ENCODE assay signal across 15 cellular contexts in genomic region chr6:163370807-163371206, GRCh38.
"Had no signal": no experiment of that assay in that cellular context is flagged by ENCODE, and none has a peak within 500 bp of the region (broad histone marks: within the 10 kb centered on the region; RNA-seq: fewer than 3 reads in every experiment).

No MANE protein-coding gene starts in this region.

- H3K9me3 Mint-ChIP-seq: activated CD4-positive, alpha-beta memory T cell treated with anti-CD3 and anti-CD28 coated beads for 36 hours; activated naive CD8-positive, alpha-beta T cell treated with anti-CD3 and anti-CD28 coated beads for 36 hours; effector memory CD8-positive, alpha-beta T cell; neural crest cell; stimulated activated naive CD8-positive, alpha-beta T cell treated with anti-CD3 and anti-CD28 coated beads, Interleukin-15, Interleukin-2, amounts not matched to agents 100 ng/mL and 50 ng/mL, for 24 hours had no signal

- H3K27ac Mint-ChIP-seq: activated CD4-positive, alpha-beta memory T cell treated with anti-CD3 and anti-CD28 coated beads for 36 hours; activated naive CD8-positive, alpha-beta T cell treated with anti-CD3 and anti-CD28 coated beads for 36 hours; effector memory CD8-positive, alpha-beta T cell; progenitor cell of endocrine pancreas; stimulated activated naive CD8-positive, alpha-beta T cell treated with anti-CD3 and anti-CD28 coated beads, Interleukin-15, Interleukin-2, amounts not matched to agents 100 ng/mL and 50 ng/mL, for 24 hours had no signal

- H3K36me3 Mint-ChIP-seq: activated CD4-positive, alpha-beta memory T cell treated with anti-CD3 and anti-CD28 coated beads for 36 hours; activated naive CD8-positive, alpha-beta T cell treated with anti-CD3 and anti-CD28 coated beads for 36 hours had no signal

- H3K27me3 ChIP-seq: gastroesophageal sphincter, right atrium auricular region, tibial artery had no signal

- H3K27ac ChIP-seq: esophagus squamous epithelium, gastroesophageal sphincter, right atrium auricular region, tibial artery had no signal

- ATAC-seq: effector memory CD8-positive, alpha-beta T cell; gastroesophageal sphincter had no signal

- H3K4me3 ChIP-seq: esophagus squamous epithelium, gastroesophageal sphincter, right atrium auricular region, tibial artery had no signal

- H3K4me1 ChIP-seq: esophagus squamous epithelium, gastroesophageal sphincter, right atrium auricular region, tibial artery had no signal

- DNase-seq: activated CD4-positive, alpha-beta memory T cell treated with anti-CD3 and anti-CD28 coated beads for 36 hours; activated CD4-positive, alpha-beta T cell treated with anti-CD3 and anti-CD28 coated beads for 48 hours; activated naive CD4-positive, alpha-beta T cell treated with Interleukin-2 at 50 U/mL for 16 hours; activated naive CD8-positive, alpha-beta T cell treated with anti-CD3 and anti-CD28 coated beads for 36 hours; activated T-cell treated with anti-CD3 and anti-CD28 coated beads, Interleukin-2, amount 50 U/mL, for 48 hours; effector memory CD8-positive, alpha-beta T cell; esophagus squamous epithelium; stimulated activated CD4-positive, alpha-beta T cell treated with anti-CD3 and anti-CD28 coated beads, Interleukin-1b, Interleukin-23, amount 100 ng/mL, for 48 hours; T-helper 2 cell; tibial artery had no signal

- H3K36me3 ChIP-seq: esophagus squamous epithelium, gastroesophageal sphincter, right atrium auricular region, tibial artery had no signal

- H3K9me3 ChIP-seq: esophagus squamous epithelium, gastroesophageal sphincter, right atrium auricular region, tibial artery had no signal

- H3K4me3 Mint-ChIP-seq: activated CD4-positive, alpha-beta memory T cell treated with anti-CD3 and anti-CD28 coated beads for 36 hours; activated naive CD8-positive, alpha-beta T cell treated with anti-CD3 and anti-CD28 coated beads for 36 hours; effector memory CD8-positive, alpha-beta T cell; neural crest cell; stimulated activated naive CD8-positive, alpha-beta T cell treated with anti-CD3 and anti-CD28 coated beads, Interleukin-15, Interleukin-2, amounts not matched to agents 100 ng/mL and 50 ng/mL, for 24 hours had no signal
